ENCODE assay signal across 21 cellular contexts in the genomic region with DNA sequence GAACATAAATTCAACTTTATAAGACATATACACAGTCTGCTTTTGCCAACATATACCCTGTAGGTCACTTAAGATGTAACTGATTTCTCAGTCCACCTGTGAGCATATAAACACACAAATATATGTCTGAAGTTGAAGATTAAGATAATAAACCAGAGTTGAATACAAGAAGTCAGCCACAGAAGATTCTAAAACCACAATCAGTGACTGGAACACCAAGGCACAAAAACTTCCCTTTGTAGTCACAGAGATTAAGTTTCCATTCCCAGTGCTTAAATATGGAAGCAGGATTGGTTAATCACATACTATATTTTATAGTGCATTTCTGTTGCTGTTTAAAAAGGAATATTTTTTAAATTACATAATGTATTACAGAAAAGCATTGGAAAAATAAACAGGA.
"Had no signal": no experiment of that assay in that cellular context is flagged by ENCODE, and none has a peak within 500 bp of the region (broad histone marks: within the 10 kb centered on the region; RNA-seq: fewer than 3 reads in every experiment).

No MANE protein-coding gene starts in this region.

- H3K9me3 Mint-ChIP-seq: activated T-cell treated with anti-CD3 and anti-CD28 coated beads, Interleukin-2, amount 50 U/mL, for 72 hours; T-helper 2 cell treated with Interferon-gamma antibody and Interleukin-4, amounts not matched to agents 5 μg/mL and 100 μg/mL, for 36 hours had no signal

- H3K27ac Mint-ChIP-seq: activated CD4-positive, alpha-beta T cell treated with anti-CD3 and anti-CD28 coated beads, Interleukin-2, amount 10 ng/mL, durations not matched to agents 24 days and 14 days; activated CD8-positive, alpha-beta T cell treated with anti-CD3 and anti-CD28 coated beads, Interleukin-2, amount 10 ng/mL, durations not matched to agents 7 days and 5 days; activated naive CD8-positive, alpha-beta T cell; activated T-cell treated with anti-CD3 and anti-CD28 coated beads, Interleukin-2, amount 50 U/mL, for 72 hours; T-helper 2 cell treated with Interferon-gamma antibody and Interleukin-4, amounts not matched to agents 5 μg/mL and 100 μg/mL, for 36 hours had no signal

- ATAC-seq: activated CD8-positive, alpha-beta T cell treated with anti-CD3 and anti-CD28 coated beads, Interleukin-2, amount 10 ng/mL, durations not matched to agents 7 days and 5 days; activated T-cell treated with anti-CD3 and anti-CD28 coated beads, Interleukin-2, amount 50 U/mL, for 72 hours; body of pancreas had no signal

- DNase-seq: activated CD4-positive, alpha-beta T cell treated with anti-CD3 and anti-CD28 coated beads, Interleukin-2, amount 10 ng/mL, durations not matched to agents 24 days and 14 days; activated CD4-positive, CD25-positive, alpha-beta regulatory T cell; activated CD8-positive, alpha-beta memory T cell treated with anti-CD3 and anti-CD28 coated beads, Interleukin-2, amount 50 U/mL, for 48 hours; activated CD8-positive, alpha-beta T cell treated with anti-CD3 and anti-CD28 coated beads, Interleukin-2, amount 10 ng/mL, durations not matched to agents 7 days and 5 days; activated gamma-delta T cell; activated T-cell treated with anti-CD3 and anti-CD28 coated beads, Interleukin-2, amount 50 U/mL, for 72 hours; amygdala; body of pancreas; caudate nucleus; cortex of kidney; effector CD4-positive, alpha-beta T cell; esophagus squamous epithelium; glutamatergic neuron; hypothalamus; stimulated activated CD4-positive, alpha-beta T cell treated with anti-CD3 and anti-CD28 coated beads, Interleukin-12 subunit alpha, Interleukin-12 subunit beta, amount 100 ng/mL, for 4 hours; stimulated activated CD4-positive, alpha-beta T cell treated with anti-CD3 and anti-CD28 coated beads, Interleukin-2, amount 100 ng/mL, for 24 hours; stomach; testis; upper lobe of right lung had no signal
